Comparison of ENCODE assay signal across 9 cellular contexts in the genomic region with DNA sequence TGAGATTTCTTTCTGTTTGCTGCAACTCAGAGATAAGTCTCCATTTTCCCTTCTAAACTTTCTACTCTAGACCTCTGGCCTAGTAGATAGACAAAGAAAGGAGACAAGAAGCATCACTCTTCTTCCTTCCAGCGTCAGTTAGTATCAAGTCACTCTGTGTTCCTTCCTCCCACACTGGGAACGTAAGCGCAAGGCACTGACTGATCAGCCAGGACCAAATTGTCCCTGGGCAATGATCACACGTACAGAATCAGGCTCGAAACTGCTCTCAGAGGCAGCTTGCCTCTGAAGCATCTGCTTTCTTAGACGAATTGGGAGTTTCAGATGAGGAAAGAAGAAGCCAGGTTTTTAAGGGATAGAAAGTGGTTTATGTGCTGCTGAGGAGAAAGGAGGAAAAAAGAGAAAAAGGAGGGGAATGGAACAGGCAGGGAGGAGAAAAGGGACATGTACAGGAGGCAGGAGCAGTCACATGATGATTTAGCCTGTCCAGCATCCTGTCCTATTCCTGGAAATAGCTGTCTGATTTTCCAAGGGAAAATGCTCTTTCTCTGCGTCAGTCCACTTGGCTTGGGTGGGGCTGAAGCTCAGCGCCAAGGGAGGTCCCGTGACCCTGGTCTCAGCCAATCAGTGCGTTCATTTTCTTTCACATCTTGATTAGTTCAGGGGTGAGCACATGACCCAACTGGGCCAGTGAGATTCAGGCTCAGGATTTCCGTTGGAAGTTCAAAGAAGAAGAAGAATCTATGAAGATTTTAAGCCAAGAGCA.
DNase-seq lines count a peak whose midpoint lies in the region; ATAC-seq and TF ChIP-seq lines count a peak whose summit lies in the region.
"Had no signal": no experiment of that assay in that cellular context is flagged by ENCODE, and none has a peak within 500 bp of the region (broad histone marks: within the 10 kb centered on the region; RNA-seq: fewer than 3 reads in every experiment).

No MANE protein-coding gene starts in this region.

- H3K9me3 ChIP-seq in Peyer's patch (no peaks in the 10 kb centered on the region), mucosa of rectum (ENCODE audit: control insufficient read depth in 2 of 2, low read length in 2 of 2) (no peaks in the 10 kb centered on the region)

- H3K4me3 ChIP-seq in Peyer's patch (no peak overlapping the region), fibroblast of mammary gland (ENCODE audit: control insufficient read depth, low read depth, low read length) (no peak overlapping the region), mucosa of rectum (ENCODE audit: low read length in 2 of 2) (no peak overlapping the region)

- TF ChIP-seq POLR2A in Peyer's patch (IDR thresholded peaks at IDR 0.05) = no peak

- no peak overlapping the region for H3K9ac ChIP-seq in mucosa of rectum (ENCODE audit: low read depth in 1 of 2, low read length in 2 of 2)

- no peaks in the 10 kb centered on the region for H3K36me3 ChIP-seq in Peyer's patch
- no peaks in the 10 kb centered on the region for H3K36me3 ChIP-seq in mucosa of rectum (ENCODE audit: control insufficient read depth in 2 of 2, insufficient read depth in 2 of 2, low read length in 2 of 2)

- H3K4me1 ChIP-seq in Peyer's patch (no peaks in the 10 kb centered on the region), mucosa of rectum (ENCODE audit: control insufficient read depth in 2 of 2, insufficient read depth in 2 of 2, low read length in 2 of 2) (no peaks in the 10 kb centered on the region)

- ATAC-seq in HG03025 (IDR thresholded peaks at IDR 0.05; ENCODE audit: low FRiP score, unreplicated experiment) (no peak), HG03135 (IDR thresholded peaks at IDR 0.05; ENCODE audit: unreplicated experiment) (no peak), GM18873 (IDR thresholded peaks at IDR 0.05; ENCODE audit: low FRiP score, unreplicated experiment) (no peak)

- TF ChIP-seq CTCF in Peyer's patch (IDR thresholded peaks at IDR 0.05) (no peak), fibroblast of mammary gland (conservative IDR thresholded peaks at IDR 0.05; ENCODE audit: control insufficient read depth, insufficient read depth, low read depth, low read length) (no peak)

- H3K27ac ChIP-seq in Peyer's patch (peak overlapping the region in 3 of 4 donors; percentile 44 to 78 (median 70)), mucosa of rectum (ENCODE audit: low read depth in 2 of 2, low read length in 2 of 2) (peak overlapping the region; percentile 56 to 72), temporal lobe (ENCODE audit: low read depth, low read length) (peak overlapping the region; percentile 58)

- DNase-seq in Peyer's patch (peak in 1 of 3 donors; percentile 56), fibroblast of mammary gland (ENCODE audit: low read depth) (peak; percentile 96), germinal center (ENCODE audit: low spot score) (no peak)
- DNase-seq: CD8-positive, alpha-beta memory T cell had no signal

- H3K27me3 ChIP-seq in Peyer's patch (no peaks in the 10 kb centered on the region), mucosa of rectum (ENCODE audit: control insufficient read depth in 2 of 2, insufficient read depth in 2 of 2, low read length in 2 of 2) (no peaks in the 10 kb centered on the region)
